In the genomic region with DNA sequence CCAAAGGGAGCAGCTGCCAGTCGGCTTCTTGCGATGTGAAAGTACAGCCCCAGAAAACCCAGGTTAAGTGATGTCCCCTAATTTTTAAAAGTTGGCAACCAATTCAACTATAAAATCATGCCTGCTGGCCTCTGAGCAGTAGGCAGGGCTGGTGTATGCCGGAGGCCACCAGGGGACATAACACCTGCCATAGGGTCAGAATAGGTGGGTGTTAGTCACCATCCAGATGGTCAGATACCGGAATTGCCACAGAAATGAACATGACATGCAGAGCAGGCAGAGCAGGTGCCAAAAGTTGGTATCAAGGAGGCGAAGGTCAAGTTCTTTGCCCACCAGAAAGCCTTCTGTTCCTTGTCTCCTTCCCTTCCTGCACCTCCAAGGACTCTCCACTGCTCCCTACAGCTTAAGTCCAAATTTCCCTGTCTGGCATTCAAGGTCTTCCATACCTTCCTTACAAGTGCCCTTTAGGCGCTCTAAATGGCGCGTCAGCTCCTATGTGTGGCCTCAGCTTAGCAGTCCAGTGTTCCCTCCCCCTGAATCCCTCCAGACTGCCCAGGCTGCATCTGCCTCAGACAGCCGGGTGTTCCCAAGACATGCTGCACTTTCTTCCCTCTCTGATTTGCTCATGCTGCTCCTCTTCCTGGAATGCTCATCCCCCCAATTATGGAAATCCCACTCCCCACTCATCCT, we compare ENCODE assay signal across 9 cellular contexts. TPM values are rescaled to one million over a fixed set of nuclear protein-coding genes. Genes with fewer than 3 reads are reported as not detected.
DNase-seq lines count a peak whose midpoint lies in the region; ATAC-seq and TF ChIP-seq lines count a peak whose summit lies in the region.
"Had no signal": no experiment of that assay in that cellular context is flagged by ENCODE, and none has a peak within 500 bp of the region (broad histone marks: within the 10 kb centered on the region; RNA-seq: fewer than 3 reads in every experiment).

No MANE protein-coding gene starts in this region.

- 95% methylated on average over 8 of the region's 9 CpGs for WGBS in SK-N-SH (ENCODE audit: low lambda C conversion rate)

- ATAC-seq in stimulated activated naive CD8-positive, alpha-beta T cell treated with anti-CD3 and anti-CD28 coated beads, Interleukin-15, Interleukin-2, amounts not matched to agents 100 U/mL and 50 U/mL, for 24 hours = no peak
- no peak for ATAC-seq in activated T-helper 17 cell treated with anti-CD3 and anti-CD28 coated beads, Interleukin-2, amount 50 U/mL, for 72 hours (replicated peaks)
- ATAC-seq in HG03135 (IDR thresholded peaks at IDR 0.05; ENCODE audit: unreplicated experiment) = no peak
- ATAC-seq in HG02840 (IDR thresholded peaks at IDR 0.05; ENCODE audit: low FRiP score, unreplicated experiment) = no peak
- no peak for ATAC-seq in left lung

- H3K9me3 ChIP-seq in neural cell (ENCODE audit: low read length) = no peaks in the 10 kb centered on the region
- H3K9me3 ChIP-seq in left lung = no peaks in the 10 kb centered on the region
- no peaks in the 10 kb centered on the region for H3K9me3 ChIP-seq in SK-N-SH
- H3K9me3 ChIP-seq: MG63 had no signal

- H3K27ac ChIP-seq in neural cell (ENCODE audit: low read length) (peak overlapping the region; percentile 70), left lung (peak overlapping the region in 1 of 2 donors; percentile 82), SK-N-SH (ENCODE audit: low read depth in 2 of 2, low read length in 1 of 2) (no peak overlapping the region)

- H3K4me1 Mint-ChIP-seq in stimulated activated naive CD8-positive, alpha-beta T cell treated with anti-CD3 and anti-CD28 coated beads, Interleukin-15, Interleukin-2, amounts not matched to agents 100 ng/mL and 50 ng/mL, for 24 hours (ENCODE audit: low read depth) = peaks cover 57% of the 10 kb centered on the region
- peaks cover 41% of the 10 kb centered on the region for H3K4me1 Mint-ChIP-seq in activated T-helper 17 cell treated with anti-CD3 and anti-CD28 coated beads, Interleukin-2, amount 50 U/mL, for 72 hours

- no peaks in the 10 kb centered on the region for H3K27me3 Mint-ChIP-seq in stimulated activated naive CD8-positive, alpha-beta T cell treated with anti-CD3 and anti-CD28 coated beads, Interleukin-15, Interleukin-2, amounts not matched to agents 100 ng/mL and 50 ng/mL, for 24 hours
- H3K27me3 Mint-ChIP-seq in activated T-helper 17 cell treated with anti-CD3 and anti-CD28 coated beads, Interleukin-2, amount 50 U/mL, for 72 hours = no peaks in the 10 kb centered on the region

- POLR2A ChIA-PET in SK-N-SH (lab: Yijun Ruan, JAX) = no interaction called here

- no peaks in the 10 kb centered on the region for H3K36me3 ChIP-seq in neural cell (ENCODE audit: insufficient read depth, low read length)
- H3K36me3 ChIP-seq in left lung = no peaks in the 10 kb centered on the region
- no peaks in the 10 kb centered on the region for H3K36me3 ChIP-seq in SK-N-SH (replicated peaks in 1 of 2; ENCODE audit: control insufficient read depth in 1 of 2, insufficient read depth in 2 of 2, low read length in 1 of 2)

- H3F3A ChIP-seq in neural cell (ENCODE audit: insufficient read depth, low read length, poor library complexity, severe bottlenecking) (no peaks in the 10 kb centered on the region), SK-N-SH (replicated peaks; ENCODE audit: insufficient read depth) (peaks cover 2% of the 10 kb centered on the region)

- TF ChIP-seq CTCF in neural cell (IDR thresholded peaks at IDR 0.05; ENCODE audit: poor library complexity, severe bottlenecking) = no peak
- no peak for TF ChIP-seq CTCF in left lung (IDR thresholded peaks at IDR 0.05)
- no peak for TF ChIP-seq CTCF in SK-N-SH (IDR thresholded peaks at IDR 0.05)

- TF ChIP-seq EP300 in neural cell (conservative IDR thresholded peaks at IDR 0.05; ENCODE audit: poor library complexity, severe bottlenecking) (no peak), SK-N-SH (IDR thresholded peaks at IDR 0.05; ENCODE audit: borderline replicate concordance in 1 of 2, low read depth in 1 of 2, low read length in 1 of 2) (no peak)

- H4K20me1 ChIP-seq in neural cell (ENCODE audit: insufficient read depth) (no peaks in the 10 kb centered on the region), SK-N-SH (ENCODE audit: insufficient read depth) (peaks cover 9% of the 10 kb centered on the region; the same call in 1 of the 2 replicates)

- CTCF ChIA-PET in SK-N-SH (lab: Yijun Ruan, JAX) = interaction anchor here (1.1 to 1.5 kb wide), 2 partner anchors 8 to 91 kb away, joined by 3 to 4 read pairs; no protein-coding TSS in a partner anchor

- peak overlapping the region; percentile 4 for H3K27ac Mint-ChIP-seq in stimulated activated naive CD8-positive, alpha-beta T cell treated with anti-CD3 and anti-CD28 coated beads, Interleukin-15, Interleukin-2, amounts not matched to agents 100 ng/mL and 50 ng/mL, for 24 hours
- H3K27ac Mint-ChIP-seq in activated T-helper 17 cell treated with anti-CD3 and anti-CD28 coated beads, Interleukin-2, amount 50 U/mL, for 72 hours = peak overlapping the region; percentile 33

- H2AFZ ChIP-seq in neural cell (ENCODE audit: low read depth, low read length) (no peak overlapping the region), SK-N-SH (ENCODE audit: low read depth) (no peak overlapping the region)

- TF ChIP-seq RAD21 in neural cell (conservative IDR thresholded peaks at IDR 0.05) = no peak
- TF ChIP-seq RAD21 in SK-N-SH (IDR thresholded peaks at IDR 0.05; ENCODE audit: low read length) = no peak

- H3K4me1 ChIP-seq in left lung (peaks cover 11 to 96% of the 10 kb centered on the region in 2 donors), SK-N-SH (ENCODE audit: control insufficient read depth in 1 of 2, insufficient read depth in 2 of 2, low read depth in 1 of 2, low read length in 1 of 2) (peaks cover 21 to 30% of the 10 kb centered on the region in 2 experiments; a peak in 3 of 4 replicates)

- intact Hi-C loops in left lung (cut with DNase I) = no loop called here

- DNase-seq in stimulated activated naive CD8-positive, alpha-beta T cell treated with anti-CD3 and anti-CD28 coated beads, Interleukin-15, Interleukin-2, amounts not matched to agents 100 U/mL and 50 U/mL, for 24 hours = no peak
- DNase-seq in left lung = no peak
- no peak for DNase-seq in SK-N-SH
- DNase-seq: MG63 had no signal

- no peak overlapping the region for H3K4me3 ChIP-seq in neural cell (ENCODE audit: low read length)
- no peak overlapping the region for H3K4me3 ChIP-seq in left lung
- H3K4me3 ChIP-seq in SK-N-SH (ENCODE audit: low read depth in 2 of 2, low read length in 1 of 2) = no peak overlapping the region
- H3K4me3 ChIP-seq: MG63 had no signal

- no peak overlapping the region for H3K4me3 Mint-ChIP-seq in stimulated activated naive CD8-positive, alpha-beta T cell treated with anti-CD3 and anti-CD28 coated beads, Interleukin-15, Interleukin-2, amounts not matched to agents 100 ng/mL and 50 ng/mL, for 24 hours
- H3K4me3 Mint-ChIP-seq in activated T-helper 17 cell treated with anti-CD3 and anti-CD28 coated beads, Interleukin-2, amount 50 U/mL, for 72 hours = no peak overlapping the region

- H3K9me3 Mint-ChIP-seq in stimulated activated naive CD8-positive, alpha-beta T cell treated with anti-CD3 and anti-CD28 coated beads, Interleukin-15, Interleukin-2, amounts not matched to agents 100 ng/mL and 50 ng/mL, for 24 hours = no peaks in the 10 kb centered on the region
- H3K9me3 Mint-ChIP-seq in activated T-helper 17 cell treated with anti-CD3 and anti-CD28 coated beads, Interleukin-2, amount 50 U/mL, for 72 hours = no peaks in the 10 kb centered on the region

- H3K9ac ChIP-seq in neural cell (ENCODE audit: low read length) (peak overlapping the region; percentile 41), SK-N-SH (no peak overlapping the region)

- peaks cover 8% of the 10 kb centered on the region for H3K36me3 Mint-ChIP-seq in stimulated activated naive CD8-positive, alpha-beta T cell treated with anti-CD3 and anti-CD28 coated beads, Interleukin-15, Interleukin-2, amounts not matched to agents 100 ng/mL and 50 ng/mL, for 24 hours (ENCODE audit: low read depth)
- H3K36me3 Mint-ChIP-seq in activated T-helper 17 cell treated with anti-CD3 and anti-CD28 coated beads, Interleukin-2, amount 50 U/mL, for 72 hours (ENCODE audit: low read depth) = peaks cover 48% of the 10 kb centered on the region

- H3K9me2 ChIP-seq in neural cell (ENCODE audit: insufficient read depth, low read length) = no peaks in the 10 kb centered on the region
- no peaks in the 10 kb centered on the region for H3K9me2 ChIP-seq in SK-N-SH

- H3K4me2 ChIP-seq in neural cell (ENCODE audit: low read length) = peak overlapping the region; percentile 25
- H3K4me2 ChIP-seq in SK-N-SH = no peak overlapping the region

- H3K27me3 ChIP-seq in neural cell (ENCODE audit: insufficient read depth, low read depth, low read length) (no peaks in the 10 kb centered on the region), left lung (no peaks in the 10 kb centered on the region), SK-N-SH (ENCODE audit: insufficient read depth) (no peaks in the 10 kb centered on the region)
- H3K27me3 ChIP-seq: MG63 had no signal

- H3K79me2 ChIP-seq in neural cell (replicated peaks; ENCODE audit: insufficient read depth, low read length) (peaks cover 6% of the 10 kb centered on the region), SK-N-SH (ENCODE audit: insufficient read depth) (peaks cover 81% of the 10 kb centered on the region)

TF ChIP-seq in neural cell, 6 proteins besides CTCF, POLR2A, EP300 and RAD21 (continues in another document):
- TF ChIP-seq POLR2AphosphoS5 (IDR thresholded peaks at IDR 0.05) = no peak

TF ChIP-seq in SK-N-SH, 30 proteins besides CTCF, POLR2A, EP300 and RAD21 (continues in another document):
- TF ChIP-seq, protein P1, sequence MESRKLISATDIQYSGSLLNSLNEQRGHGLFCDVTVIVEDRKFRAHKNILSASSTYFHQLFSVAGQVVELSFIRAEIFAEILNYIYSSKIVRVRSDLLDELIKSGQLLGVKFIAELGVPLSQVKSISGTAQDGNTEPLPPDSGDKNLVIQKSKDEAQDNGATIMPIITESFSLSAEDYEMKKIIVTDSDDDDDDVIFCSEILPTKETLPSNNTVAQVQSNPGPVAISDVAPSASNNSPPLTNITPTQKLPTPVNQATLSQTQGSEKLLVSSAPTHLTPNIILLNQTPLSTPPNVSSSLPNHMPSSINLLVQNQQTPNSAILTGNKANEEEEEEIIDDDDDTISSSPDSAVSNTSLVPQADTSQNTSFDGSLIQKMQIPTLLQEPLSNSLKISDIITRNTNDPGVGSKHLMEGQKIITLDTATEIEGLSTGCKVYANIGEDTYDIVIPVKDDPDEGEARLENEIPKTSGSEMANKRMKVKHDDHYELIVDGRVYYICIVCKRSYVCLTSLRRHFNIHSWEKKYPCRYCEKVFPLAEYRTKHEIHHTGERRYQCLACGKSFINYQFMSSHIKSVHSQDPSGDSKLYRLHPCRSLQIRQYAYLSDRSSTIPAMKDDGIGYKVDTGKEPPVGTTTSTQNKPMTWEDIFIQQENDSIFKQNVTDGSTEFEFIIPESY (IDR thresholded peaks at IDR 0.05; ENCODE audit: borderline replicate concordance, low read depth) = no peak
- no peak for TF ChIP-seq NFIC (IDR thresholded peaks at IDR 0.05; ENCODE audit: borderline replicate concordance)

RNA-seq across cellular contexts. Expression of gene PTPRJ, which starts 45.1 kb away (rescaled TPM):
- 10 to 100 TPM; 36.1 to 52.8 TPM for total RNA-seq in activated T-helper 17 cell treated with anti-CD3 and anti-CD28 coated beads, Interleukin-2, amount 50 U/mL, for 72 hours
- 8.6 and 9.3 TPM in 2 replicates for polyA plus RNA-seq in neural cell
- polyA minus RNA-seq in neural cell = 39.7 and 40.3 TPM in 2 replicates
- 10 to 100 TPM; 42.2 to 63.5 TPM for total RNA-seq in left lung
- polyA plus RNA-seq in SK-N-SH (2012; rRNA removed) = 4.5 and 4.7 TPM in 2 replicates
- 5.0 and 5.4 TPM in 2 replicates for polyA plus RNA-seq in SK-N-SH (2012; cell fraction: cytosol; rRNA removed)
- polyA plus RNA-seq in SK-N-SH (2012; cell fraction: nucleus; rRNA removed) = 5.6 and 8.6 TPM in 2 replicates
